Comparison of ENCODE assay signal across 1 cellular context in the genomic region with DNA sequence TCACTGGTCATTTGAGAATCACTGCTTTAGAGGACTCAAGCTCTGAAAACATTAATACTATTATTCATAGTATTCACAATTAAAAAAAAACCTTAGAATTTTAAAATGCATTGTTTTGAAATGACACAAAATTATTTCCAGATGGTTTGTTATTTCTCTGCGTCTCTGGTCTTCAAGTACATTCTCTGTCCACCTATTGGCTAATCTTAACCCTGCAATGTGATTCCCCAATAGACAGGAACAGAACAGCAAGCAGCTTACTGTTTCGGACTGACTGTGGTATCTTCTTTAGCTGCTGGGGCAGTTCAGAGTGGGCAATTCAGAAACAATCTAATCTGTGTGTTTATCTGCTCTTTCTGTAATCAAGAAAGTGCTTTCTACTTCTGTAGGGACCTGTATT.
TF ChIP-seq lines count a peak whose summit lies in the region.

No MANE protein-coding gene starts in this region.

TF ChIP-seq in GM23338, 12 proteins besides CTCF, POLR2A, EP300 and RAD21:
- no peak for TF ChIP-seq NANOG (IDR thresholded peaks at IDR 0.05; ENCODE audit: borderline replicate concordance)
- TF ChIP-seq POLR2AphosphoS5 (IDR thresholded peaks at IDR 0.05; ENCODE audit: low read depth) = no peak
- TF ChIP-seq, protein P1, sequence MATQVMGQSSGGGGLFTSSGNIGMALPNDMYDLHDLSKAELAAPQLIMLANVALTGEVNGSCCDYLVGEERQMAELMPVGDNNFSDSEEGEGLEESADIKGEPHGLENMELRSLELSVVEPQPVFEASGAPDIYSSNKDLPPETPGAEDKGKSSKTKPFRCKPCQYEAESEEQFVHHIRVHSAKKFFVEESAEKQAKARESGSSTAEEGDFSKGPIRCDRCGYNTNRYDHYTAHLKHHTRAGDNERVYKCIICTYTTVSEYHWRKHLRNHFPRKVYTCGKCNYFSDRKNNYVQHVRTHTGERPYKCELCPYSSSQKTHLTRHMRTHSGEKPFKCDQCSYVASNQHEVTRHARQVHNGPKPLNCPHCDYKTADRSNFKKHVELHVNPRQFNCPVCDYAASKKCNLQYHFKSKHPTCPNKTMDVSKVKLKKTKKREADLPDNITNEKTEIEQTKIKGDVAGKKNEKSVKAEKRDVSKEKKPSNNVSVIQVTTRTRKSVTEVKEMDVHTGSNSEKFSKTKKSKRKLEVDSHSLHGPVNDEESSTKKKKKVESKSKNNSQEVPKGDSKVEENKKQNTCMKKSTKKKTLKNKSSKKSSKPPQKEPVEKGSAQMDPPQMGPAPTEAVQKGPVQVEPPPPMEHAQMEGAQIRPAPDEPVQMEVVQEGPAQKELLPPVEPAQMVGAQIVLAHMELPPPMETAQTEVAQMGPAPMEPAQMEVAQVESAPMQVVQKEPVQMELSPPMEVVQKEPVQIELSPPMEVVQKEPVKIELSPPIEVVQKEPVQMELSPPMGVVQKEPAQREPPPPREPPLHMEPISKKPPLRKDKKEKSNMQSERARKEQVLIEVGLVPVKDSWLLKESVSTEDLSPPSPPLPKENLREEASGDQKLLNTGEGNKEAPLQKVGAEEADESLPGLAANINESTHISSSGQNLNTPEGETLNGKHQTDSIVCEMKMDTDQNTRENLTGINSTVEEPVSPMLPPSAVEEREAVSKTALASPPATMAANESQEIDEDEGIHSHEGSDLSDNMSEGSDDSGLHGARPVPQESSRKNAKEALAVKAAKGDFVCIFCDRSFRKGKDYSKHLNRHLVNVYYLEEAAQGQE (IDR thresholded peaks at IDR 0.05; ENCODE audit: unreplicated experiment) = no peak
- no peak for TF ChIP-seq ZNF331 (CRISPR knock-in tag; IDR thresholded peaks at IDR 0.05; ENCODE audit: low read depth)
- TF ChIP-seq CREB1 (CRISPR knock-in tag; IDR thresholded peaks at IDR 0.05; ENCODE audit: low read depth) = no peak
- no peak for TF ChIP-seq EZH2 (IDR thresholded peaks at IDR 0.05; ENCODE audit: low read depth, unreplicated experiment)
- TF ChIP-seq EZH2phosphoT487 (IDR thresholded peaks at IDR 0.05; ENCODE audit: unreplicated experiment) = no peak
- TF ChIP-seq, protein P2, sequence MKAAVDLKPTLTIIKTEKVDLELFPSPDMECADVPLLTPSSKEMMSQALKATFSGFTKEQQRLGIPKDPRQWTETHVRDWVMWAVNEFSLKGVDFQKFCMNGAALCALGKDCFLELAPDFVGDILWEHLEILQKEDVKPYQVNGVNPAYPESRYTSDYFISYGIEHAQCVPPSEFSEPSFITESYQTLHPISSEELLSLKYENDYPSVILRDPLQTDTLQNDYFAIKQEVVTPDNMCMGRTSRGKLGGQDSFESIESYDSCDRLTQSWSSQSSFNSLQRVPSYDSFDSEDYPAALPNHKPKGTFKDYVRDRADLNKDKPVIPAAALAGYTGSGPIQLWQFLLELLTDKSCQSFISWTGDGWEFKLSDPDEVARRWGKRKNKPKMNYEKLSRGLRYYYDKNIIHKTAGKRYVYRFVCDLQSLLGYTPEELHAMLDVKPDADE (IDR thresholded peaks at IDR 0.05) = no peak
